8 cellular contexts compared by ENCODE assay signal in genomic region chr2:182715121-182715895, GRCh38. TPM values are rescaled to one million over a fixed set of nuclear protein-coding genes. Genes with fewer than 3 reads are reported as not detected.
DNase-seq lines count a peak whose midpoint lies in the region; ATAC-seq, FAIRE-seq and TF ChIP-seq lines count a peak whose summit lies in the region.

No MANE protein-coding gene starts in this region.

- no peak for TF ChIP-seq CTCF in CD4-positive, alpha-beta T cell (IDR thresholded peaks at IDR 0.05)
- no peak for TF ChIP-seq CTCF in HFF-Myc (IDR thresholded peaks at IDR 0.05; ENCODE audit: low read depth, low read length, missing control alignments)
- TF ChIP-seq CTCF in endothelial cell of umbilical vein (IDR thresholded peaks at IDR 0.05; ENCODE audit: extremely low read depth in 1 of 2, insufficient read depth in 1 of 2, low read depth in 1 of 2, low read length in 2 of 2): no peak
- no peak for TF ChIP-seq CTCF in neural progenitor cell (IDR thresholded peaks at IDR 0.05)

- no peaks in the 10 kb centered on the region for H3K9me3 ChIP-seq in CD4-positive, alpha-beta T cell (ENCODE audit: control insufficient read depth, low read length)
- H3K9me3 ChIP-seq in endothelial cell of umbilical vein (replicated peaks; ENCODE audit: control insufficient read depth, insufficient read depth, low read length): no peaks in the 10 kb centered on the region
- H3K9me3 ChIP-seq in neural progenitor cell (ENCODE audit: low read depth): no peaks in the 10 kb centered on the region

- no peaks in the 10 kb centered on the region for H3K9me3 Mint-ChIP-seq in CD4-positive, alpha-beta T cell
- no peaks in the 10 kb centered on the region for H3K9me3 Mint-ChIP-seq in neural progenitor cell
- no peaks in the 10 kb centered on the region for H3K9me3 Mint-ChIP-seq in activated CD4-positive, alpha-beta memory T cell treated with anti-CD3 and anti-CD28 coated beads for 36 hours

- peaks cover 3% of the 10 kb centered on the region for H3K36me3 Mint-ChIP-seq in CD4-positive, alpha-beta T cell (ENCODE audit: low read depth)
- H3K36me3 Mint-ChIP-seq in neural progenitor cell: no peaks in the 10 kb centered on the region
- H3K36me3 Mint-ChIP-seq in activated CD4-positive, alpha-beta memory T cell treated with anti-CD3 and anti-CD28 coated beads for 36 hours: peaks cover 4% of the 10 kb centered on the region

- no peaks in the 10 kb centered on the region for H3K4me1 Mint-ChIP-seq in CD4-positive, alpha-beta T cell (ENCODE audit: low read depth)
- peaks cover 7% of the 10 kb centered on the region for H3K4me1 Mint-ChIP-seq in neural progenitor cell
- H3K4me1 Mint-ChIP-seq in activated CD4-positive, alpha-beta memory T cell treated with anti-CD3 and anti-CD28 coated beads for 36 hours (ENCODE audit: low read depth): no peaks in the 10 kb centered on the region

- H3K36me3 ChIP-seq in endothelial cell of umbilical vein (ENCODE audit: control insufficient read depth in 2 of 2, extremely low read depth in 1 of 2, insufficient read depth in 2 of 2, low read length in 2 of 2) (peaks cover 0 to 5% of the 10 kb centered on the region in 2 experiments), neural progenitor cell (peaks cover 7% of the 10 kb centered on the region)

- H3K27me3 ChIP-seq in CD4-positive, alpha-beta T cell (ENCODE audit: control insufficient read depth, insufficient read depth, low read length): no peaks in the 10 kb centered on the region
- no peaks in the 10 kb centered on the region for H3K27me3 ChIP-seq in endothelial cell of umbilical vein (ENCODE audit: control insufficient read depth in 2 of 2, insufficient read depth in 2 of 2, low read length in 2 of 2)
- H3K27me3 ChIP-seq in neural progenitor cell: no peaks in the 10 kb centered on the region

- peak; percentile 50 for ATAC-seq in CD4-positive, alpha-beta T cell (ENCODE audit: poor library complexity)

- H3K4me3 ChIP-seq in HFF-Myc (replicated peaks; ENCODE audit: low read depth, low read length) (peak overlapping the region; percentile 95), endothelial cell of umbilical vein (replicated peaks in 1 of 3; ENCODE audit: insufficient read depth in 1 of 3, low read depth in 1 of 3, low read length in 3 of 3) (peak overlapping the region; percentile 65 to 95 (median 95)), neural progenitor cell (peak overlapping the region; percentile 85)

- POLR2A ChIA-PET in CD4-positive, alpha-beta T cell (lab: Charles Lee): interaction anchor here (1.1 to 1.3 kb wide), 3 partner anchors 15 to 1734 kb away, joined by 3 to 5 read pairs (median 4); partner anchors contain the start of genes NUP35 and UBE2E3
- POLR2A ChIA-PET in endothelial cell of umbilical vein (lab: Charles Lee): no interaction called here
- POLR2A ChIA-PET in activated CD4-positive, alpha-beta memory T cell treated with anti-CD3 and anti-CD28 coated beads for 36 hours (lab: Charles Lee): no interaction called here

- peaks cover 8% of the 10 kb centered on the region for H3K27me3 Mint-ChIP-seq in CD4-positive, alpha-beta T cell
- peaks cover 3% of the 10 kb centered on the region for H3K27me3 Mint-ChIP-seq in neural progenitor cell (ENCODE audit: insufficient read depth, low read depth)
- H3K27me3 Mint-ChIP-seq in activated CD4-positive, alpha-beta memory T cell treated with anti-CD3 and anti-CD28 coated beads for 36 hours: peaks cover 5% of the 10 kb centered on the region

- no peak for DNase-seq in CD4-positive, alpha-beta T cell
- no peak for DNase-seq in HFF-Myc (ENCODE audit: extremely low read depth, low read depth)
- peak; percentile 79 for DNase-seq in OCI-M1 (lab: John Stamatoyannopoulos, UW)
- DNase-seq in endothelial cell of umbilical vein (ENCODE audit: low read depth, low spot score): no peak
- DNase-seq in neural progenitor cell (ENCODE audit: low spot score): no peak
- DNase-seq in activated CD4-positive, alpha-beta memory T cell treated with anti-CD3 and anti-CD28 coated beads for 36 hours: no peak
- no peak for DNase-seq in NCI-H1436 (lab: John Stamatoyannopoulos, UW)
- DNase-seq in putamen (ENCODE audit: low spot score): no peak

- no peaks in the 10 kb centered on the region for H3K9me1 ChIP-seq in endothelial cell of umbilical vein (replicated peaks; ENCODE audit: control insufficient read depth, extremely low read depth, insufficient read depth, low read length)

- dilution Hi-C loops in endothelial cell of umbilical vein (cut with MboI; ENCODE audit: extremely low pct_ligation_motif_present, low sequenced_read_pairs): no loop called here

- CTCF ChIA-PET in CD4-positive, alpha-beta T cell (lab: Charles Lee): interaction anchor here (1.6 kb wide), 1 partner anchor 48 kb away, joined by 4 read pairs; no protein-coding TSS in a partner anchor
- CTCF ChIA-PET in endothelial cell of umbilical vein (lab: Charles Lee): interaction anchor here (0.8 to 3.7 kb wide), 5 partner anchors 10 to 48 kb away, joined by 3 to 31 read pairs (median 5); no protein-coding TSS in a partner anchor
- CTCF ChIA-PET in activated CD4-positive, alpha-beta memory T cell treated with anti-CD3 and anti-CD28 coated beads for 36 hours (lab: Charles Lee): interaction anchor here (1.3 to 2.0 kb wide), 2 partner anchors 49 to 52 kb away, joined by 3 to 11 read pairs; no protein-coding TSS in a partner anchor

- TF ChIP-seq POLR2A in endothelial cell of umbilical vein (IDR thresholded peaks at IDR 0.05; ENCODE audit: low read depth, low read length): no peak

- peak overlapping the region; percentile 96 for H3K4me2 ChIP-seq in endothelial cell of umbilical vein (ENCODE audit: insufficient read depth, low read length)
- peak overlapping the region; percentile 97 for H3K4me2 ChIP-seq in neural progenitor cell

- TSS peak; percentile 99 for BruUV-seq in endothelial cell of umbilical vein (replicated peaks; lab: Mats Ljungman, UMichigan)

- H3F3A ChIP-seq in neural progenitor cell (ENCODE audit: low read depth): peaks cover 21% of the 10 kb centered on the region

- no peak overlapping the region for H3K27ac Mint-ChIP-seq in CD4-positive, alpha-beta T cell
- H3K27ac Mint-ChIP-seq in neural progenitor cell: no peak overlapping the region
- no peak overlapping the region for H3K27ac Mint-ChIP-seq in activated CD4-positive, alpha-beta memory T cell treated with anti-CD3 and anti-CD28 coated beads for 36 hours

- H3K4me3 Mint-ChIP-seq in CD4-positive, alpha-beta T cell: no peak overlapping the region
- H3K4me3 Mint-ChIP-seq in neural progenitor cell: no peak overlapping the region
- no peak overlapping the region for H3K4me3 Mint-ChIP-seq in activated CD4-positive, alpha-beta memory T cell treated with anti-CD3 and anti-CD28 coated beads for 36 hours

- H3K9ac ChIP-seq in endothelial cell of umbilical vein (replicated peaks; ENCODE audit: extremely low read depth, insufficient read depth, low read length): peak overlapping the region; percentile 93
- H3K9ac ChIP-seq in neural progenitor cell: peak overlapping the region; percentile 38

- FAIRE-seq in endothelial cell of umbilical vein (lab: Jason Lieb, UNC): no peak

- peaks cover 21% of the 10 kb centered on the region for H3K79me2 ChIP-seq in endothelial cell of umbilical vein (ENCODE audit: control insufficient read depth, insufficient read depth, low read length)
- peaks cover 25% of the 10 kb centered on the region for H3K79me2 ChIP-seq in neural progenitor cell (ENCODE audit: low read depth)

- intact Hi-C loops in CD4-positive, alpha-beta T cell (cut with DNase I, micrococcal nuclease): loop anchor here (5.0 to 10.0 kb wide), 3 partner anchors 48 to 1731 kb away; partner anchors contain the start of genes NCKAP1 (in 1 of the 2) and UBE2E3 (in 1 of the 2)
- intact Hi-C loops in endothelial cell of umbilical vein (cut with micrococcal nuclease): loop anchor here (5.0 kb wide), 2 partner anchors 528 to 903 kb away; no protein-coding TSS in a partner anchor
- intact Hi-C loops in activated CD4-positive, alpha-beta memory T cell treated with anti-CD3 and anti-CD28 coated beads for 36 hours (cut with micrococcal nuclease): loop anchor here (1.0 to 5.0 kb wide), 5 partner anchors 48 to 1733 kb away; partner anchors contain the start of genes ITPRID2, NUP35 and UBE2E3

- H3K27ac ChIP-seq in CD4-positive, alpha-beta T cell (ENCODE audit: low read depth, low read length): peak overlapping the region; percentile 65
- H3K27ac ChIP-seq in endothelial cell of umbilical vein (ENCODE audit: insufficient read depth, low read depth, low read length) (peak overlapping the region; percentile 88), neural progenitor cell (peak overlapping the region; percentile 80)

- no peaks in the 10 kb centered on the region for H4K20me1 ChIP-seq in endothelial cell of umbilical vein (replicated peaks; ENCODE audit: control insufficient read depth, extremely low read depth, insufficient read depth, low read length)
- H4K20me1 ChIP-seq in neural progenitor cell (ENCODE audit: low read depth): no peaks in the 10 kb centered on the region

- peak overlapping the region; percentile 87 for H2AFZ ChIP-seq in endothelial cell of umbilical vein (ENCODE audit: low read depth, low read length)
- peak overlapping the region; percentile 94 for H2AFZ ChIP-seq in neural progenitor cell (replicated peaks)

- H3K4me1 ChIP-seq in endothelial cell of umbilical vein (ENCODE audit: control insufficient read depth, extremely low read depth, insufficient read depth, low read length) (peaks cover 32% of the 10 kb centered on the region), neural progenitor cell (peaks cover 18% of the 10 kb centered on the region)

TF ChIP-seq in endothelial cell of umbilical vein, 7 proteins besides CTCF, POLR2A, EP300 and RAD21:
- TF ChIP-seq MAX (IDR thresholded peaks at IDR 0.05; ENCODE audit: insufficient read depth, insufficient read length) (no peak), FOS (IDR thresholded peaks at IDR 0.05; ENCODE audit: borderline replicate concordance, insufficient read depth, low read length) (peak; percentile 15), POLR2AphosphoS5 (IDR thresholded peaks at IDR 0.05; ENCODE audit: insufficient read depth, low read depth, low read length) (no peak)
TF ChIP-seq in endothelial cell of umbilical vein: peak in this region for 1.

RNA-seq across cellular contexts. Expression of gene DNAJC10, which starts 0.7 kb away (rescaled TPM):
- 10 to 100 TPM; 34.0 to 34.1 TPM for total RNA-seq in CD4-positive, alpha-beta T cell
- total RNA-seq in endothelial cell of umbilical vein: 171 and 201 TPM in 2 replicates
- polyA plus RNA-seq in endothelial cell of umbilical vein: 30.8 and 45.1 TPM in 2 replicates
- 39.5 and 46.5 TPM in 2 replicates for polyA plus RNA-seq in endothelial cell of umbilical vein (2011; cell fraction: cytosol; rRNA removed)
- polyA plus RNA-seq in endothelial cell of umbilical vein (2011; cell fraction: nucleus; rRNA removed): 90.6 and 102 TPM in 2 replicates
- polyA plus RNA-seq in endothelial cell of umbilical vein (2012): 173 and 189 TPM in 2 replicates
- 92.2 and 114 TPM in 2 replicates for polyA minus RNA-seq in endothelial cell of umbilical vein
- 13.7 TPM for polyA minus RNA-seq in endothelial cell of umbilical vein (2011; cell fraction: cytosol; rRNA and poly(A)+ RNA removed)
- polyA minus RNA-seq in endothelial cell of umbilical vein (2011; cell fraction: nucleus; rRNA and poly(A)+ RNA removed): 51.7 and 73.5 TPM in 2 replicates
- total RNA-seq in neural progenitor cell (ENCODE audit: low replicate concordance): 90.6 and 174 TPM in 2 replicates
- total RNA-seq in activated CD4-positive, alpha-beta memory T cell treated with anti-CD3 and anti-CD28 coated beads for 36 hours: 10 to 100 TPM; 59.0 to 63.6 TPM
